In the genomic region with DNA sequence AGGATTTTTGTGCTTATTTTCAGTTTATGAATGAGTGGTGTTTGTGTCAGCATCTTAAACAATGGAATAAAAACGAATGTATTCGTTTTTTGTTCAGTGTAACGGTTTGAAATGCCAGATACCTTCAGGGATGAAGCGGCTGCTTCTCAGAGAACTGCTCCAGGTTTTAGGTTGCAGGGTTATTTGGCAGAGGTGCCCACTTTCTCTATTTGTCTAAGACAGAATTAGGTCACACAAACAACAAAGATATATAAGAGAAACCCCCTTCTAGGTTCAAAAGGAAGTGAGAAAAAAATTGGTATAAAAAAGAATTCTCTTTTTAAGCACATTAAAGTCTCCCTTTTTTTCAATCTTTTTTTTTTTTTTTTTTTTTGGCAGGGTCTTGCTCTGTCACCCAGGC, we compare ENCODE assay signal across 23 cellular contexts.
"Had no signal": no experiment of that assay in that cellular context is flagged by ENCODE, and none has a peak within 500 bp of the region (broad histone marks: within the 10 kb centered on the region; RNA-seq: fewer than 3 reads in every experiment).

No MANE protein-coding gene starts in this region.

- H3K27me3 ChIP-seq: hepatocyte, sigmoid colon, tibial nerve, uterus had no signal

- H2AFZ ChIP-seq: hepatocyte had no signal

- H3K4me1 ChIP-seq: lower lobe of right lung, pancreas, prostate gland, sigmoid colon, spleen, uterus had no signal

- H3K4me3 ChIP-seq: hepatocyte, lower lobe of right lung, pancreas, prostate gland, sigmoid colon, spleen, tibial nerve, uterus had no signal

- H3K27ac ChIP-seq: hepatocyte, lower lobe of right lung, pancreas, prostate gland, sigmoid colon, spleen, tibial nerve, uterus had no signal

- H3K9me3 ChIP-seq: lower lobe of right lung, pancreas, prostate gland, sigmoid colon, tibial nerve, uterus had no signal

- H3K4me2 ChIP-seq: hepatocyte had no signal

- DNase-seq: islet precursor cell; left ventricle myocardium superior; lower lobe of right lung; mammary epithelial cell; mesenchymal stem cell; naive thymus-derived CD8-positive, alpha-beta T cell; nucleus accumbens; pancreas; posterior cingulate gyrus; retina; right cardiac atrium; sigmoid colon; small intestine; spleen; stimulated activated CD4-positive, alpha-beta T cell treated with anti-CD3 and anti-CD28 coated beads, Interleukin-4, amount 100 ng/mL, for 24 hours; stimulated activated naive CD4-positive, alpha-beta T cell treated with Interleukin-2 at 50 U/mL for 16 hours; stimulated activated naive CD8-positive, alpha-beta T cell treated with anti-CD3 and anti-CD28 coated beads, Interleukin-15, amount 100 ng/mL, for 72 hours; substantia nigra; uterus had no signal

- H3K79me2 ChIP-seq: hepatocyte had no signal

- ATAC-seq: left ventricle myocardium superior; lower lobe of right lung; naive thymus-derived CD8-positive, alpha-beta T cell; pancreas; right cardiac atrium; stimulated activated effector memory CD8-positive, alpha-beta T cell treated with anti-CD3 and anti-CD28 coated beads, Interleukin-12 subunit alpha, Interleukin-12 subunit beta, amount 100 ng/mL, for 72 hours; stimulated activated naive CD8-positive, alpha-beta T cell treated with anti-CD3 and anti-CD28 coated beads, Interleukin-15, amount 100 ng/mL, for 72 hours had no signal

- H3K36me3 ChIP-seq: lower lobe of right lung, pancreas, prostate gland, sigmoid colon, spleen, tibial nerve, uterus had no signal
